Comparison of ENCODE assay signal across 12 cellular contexts in the genomic region with DNA sequence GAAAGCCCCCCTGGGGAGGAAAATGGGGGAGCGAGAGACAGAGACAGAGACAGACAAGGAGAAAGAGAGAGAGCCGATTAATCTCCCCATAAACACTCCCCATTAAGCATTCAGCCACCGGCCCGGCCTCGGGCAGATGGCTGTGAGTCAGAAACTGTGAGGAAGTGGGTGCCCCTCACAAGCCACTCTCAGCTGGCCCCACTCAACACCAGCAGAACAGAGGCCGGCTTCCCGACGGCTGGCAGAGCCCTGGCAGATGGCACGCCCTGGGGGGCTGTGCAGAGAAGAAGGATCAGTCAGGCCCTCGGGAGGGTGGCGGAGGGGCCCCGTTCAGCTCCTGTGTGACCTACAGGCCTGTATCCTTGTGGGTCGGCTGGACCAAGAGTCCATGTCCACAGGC. TPM values are rescaled to one million over a fixed set of nuclear protein-coding genes. Genes with fewer than 3 reads are reported as not detected.
DNase-seq lines count a peak whose midpoint lies in the region; ATAC-seq and TF ChIP-seq lines count a peak whose summit lies in the region.
"Had no signal": no experiment of that assay in that cellular context is flagged by ENCODE, and none has a peak within 500 bp of the region (broad histone marks: within the 10 kb centered on the region; RNA-seq: fewer than 3 reads in every experiment).

No MANE protein-coding gene starts in this region.

- peaks cover 55% of the 10 kb centered on the region for H3K4me1 ChIP-seq in psoas muscle

- DNase-seq in EH (ENCODE audit: low read depth) (peak; percentile 15), NCI-H2171 treated with DMSO at 0.1 percent for 48 hours (lab: John Stamatoyannopoulos, UW) (peak; percentile 81), Right ventricle myocardium inferior (ENCODE audit: missing footprints) (peak; percentile 40), psoas muscle (peak; percentile 16 to 35), inferior parietal cortex (ENCODE audit: extremely low spot score) (no peak), caudate nucleus (lab: John Stamatoyannopoulos, UW) (no peak), SW480 (ENCODE audit: low spot score) (no peak)
- DNase-seq: activated CD4-positive, alpha-beta T cell treated with anti-CD3 and anti-CD28 coated beads, Interleukin-2, amount 50 U/mL, for 48 hours; naive B cell; NCI-H510A treated with DMSO at 0.1 percent for 48 hours; stimulated activated CD4-positive, alpha-beta T cell treated with anti-CD3 and anti-CD28 coated beads, Interleukin-4, amount 100 ng/mL, for 1 hour had no signal

- no peak for TF ChIP-seq CTCF in psoas muscle (IDR thresholded peaks at IDR 0.05)

- 57 to 67% (median 64%) methylated on average over 12 to 13 of the region's 13 CpGs for WGBS in psoas muscle, 3 donors

- no peaks in the 10 kb centered on the region for H3K9me3 ChIP-seq in psoas muscle

- no peaks in the 10 kb centered on the region for H3K27me3 ChIP-seq in psoas muscle (ENCODE audit: insufficient read depth in 3 of 3, low read length in 2 of 3)

- H3K36me3 ChIP-seq in psoas muscle (ENCODE audit: insufficient read depth in 1 of 2, low read depth in 1 of 2), result no peaks in the 10 kb centered on the region

- H3K27ac ChIP-seq in psoas muscle (peak overlapping the region; percentile 95), caudate nucleus (ENCODE audit: low read depth, low read length) (no peak overlapping the region)

- H3K4me3 ChIP-seq in psoas muscle, result no peak overlapping the region

- intact Hi-C loops in Right ventricle myocardium inferior (cut with DNase I), result no loop called here
- intact Hi-C loops in psoas muscle (cut with DNase I), result loop anchor here in 1 of 2 donors (5.0 kb wide), 1 partner anchor 38 kb away; no protein-coding TSS in a partner anchor

- no peak for ATAC-seq in Right ventricle myocardium inferior
- ATAC-seq in psoas muscle, result no peak
- no peak for ATAC-seq in HG03045 (IDR thresholded peaks at IDR 0.05; ENCODE audit: unreplicated experiment)

RNA-seq across cellular contexts. Expression of a gene that starts 41.2 kb away (rescaled TPM):
- total RNA-seq in Right ventricle myocardium inferior, result 95.4 TPM
- 10 to 100 TPM; 50.0 to 81.4 (median 67.2) TPM for total RNA-seq in psoas muscle
- 10 to 100 TPM; 14.5 to 24.3 (median 19.9) TPM for polyA plus RNA-seq in psoas muscle

Comparison
In these comparisons a context has a peak if more than half of its experiments do, and no peak if none do; other contexts are left out.
1. DNase-seq: peak in EH (single experiment), NCI-H2171 treated with DMSO at 0.1 percent for 48 hours (single experiment), Right ventricle myocardium inferior (single experiment) and psoas muscle (2 of 2); none in inferior parietal cortex (single experiment), caudate nucleus (0 of 61) and SW480 (single experiment).